Comparison of ENCODE assay signal across 10 cellular contexts in genomic region chr11:116078101-116078561, GRCh38.
DNase-seq lines count a peak whose midpoint lies in the region; ATAC-seq, FAIRE-seq and TF ChIP-seq lines count a peak whose summit lies in the region.
"Had no signal": no experiment of that assay in that cellular context is flagged by ENCODE, and none has a peak within 500 bp of the region (broad histone marks: within the 10 kb centered on the region; RNA-seq: fewer than 3 reads in every experiment).

No MANE protein-coding gene starts in this region.

- peaks cover 22% of the 10 kb centered on the region for H3K27me3 Mint-ChIP-seq in activated naive CD8-positive, alpha-beta T cell treated with anti-CD3 and anti-CD28 coated beads for 36 hours

- no peak for ATAC-seq in HG03565 (IDR thresholded peaks at IDR 0.05; ENCODE audit: unreplicated experiment)

- TF ChIP-seq EP300 in Ishikawa (IDR thresholded peaks at IDR 0.05; ENCODE audit: borderline replicate concordance), result no peak

- H3K36me3 Mint-ChIP-seq in activated naive CD8-positive, alpha-beta T cell treated with anti-CD3 and anti-CD28 coated beads for 36 hours, result no peaks in the 10 kb centered on the region

- no peak overlapping the region for H3K27ac Mint-ChIP-seq in activated naive CD8-positive, alpha-beta T cell treated with anti-CD3 and anti-CD28 coated beads for 36 hours

- H3K9me3 Mint-ChIP-seq in activated naive CD8-positive, alpha-beta T cell treated with anti-CD3 and anti-CD28 coated beads for 36 hours, result peaks cover 3% of the 10 kb centered on the region

- H3K4me3 Mint-ChIP-seq in activated naive CD8-positive, alpha-beta T cell treated with anti-CD3 and anti-CD28 coated beads for 36 hours, result no peak overlapping the region

- peak; percentile 20; the same call in 1 of the 2 replicates for TF ChIP-seq RAD21 in Ishikawa (IDR thresholded peaks at IDR 0.05; ENCODE audit: low read depth)

- DNase-seq in DMS53 (lab: John Stamatoyannopoulos, UW) (peak; percentile 95), RCC 7860 (ENCODE audit: low spot score) (peak; percentile 4), left kidney (ENCODE audit: low read depth, low spot score) (peak; percentile 83), EL (no peak)
- DNase-seq in activated naive CD8-positive, alpha-beta T cell treated with anti-CD3 and anti-CD28 coated beads for 36 hours, result no peak
- DNase-seq in effector CD8-positive, alpha-beta T cell (lab: John Stamatoyannopoulos, UW), result no peak
- DNase-seq: activated naive CD4-positive, alpha-beta T cell treated with anti-CD3 and anti-CD28 coated beads, Interleukin-2, amount 50 U/mL, for 16 hours; T-helper 9 cell had no signal

- H3K4me1 Mint-ChIP-seq in activated naive CD8-positive, alpha-beta T cell treated with anti-CD3 and anti-CD28 coated beads for 36 hours, result no peaks in the 10 kb centered on the region

- no peak for FAIRE-seq in RCC 7860 (lab: Jason Lieb, UNC)

TF ChIP-seq in Ishikawa, 13 proteins besides CTCF, POLR2A, EP300 and RAD21:
- no peak for TF ChIP-seq TEAD4 (IDR thresholded peaks at IDR 0.05)
- TF ChIP-seq FOXM1 (IDR thresholded peaks at IDR 0.05; ENCODE audit: borderline replicate concordance, low read depth), result no peak
- TF ChIP-seq CREB1 (IDR thresholded peaks at IDR 0.05; ENCODE audit: low read depth), result no peak
- TF ChIP-seq TCF12 (IDR thresholded peaks at IDR 0.05; ENCODE audit: low read depth), result no peak
- TF ChIP-seq NFIC (IDR thresholded peaks at IDR 0.05), result no peak
- no peak for TF ChIP-seq YY1 (IDR thresholded peaks at IDR 0.05; ENCODE audit: low read depth)
- no peak for TF ChIP-seq EGR1 (IDR thresholded peaks at IDR 0.05)
- TF ChIP-seq ZBTB7A (IDR thresholded peaks at IDR 0.05; ENCODE audit: low read depth), result no peak
- no peak for TF ChIP-seq CEBPB (IDR thresholded peaks at IDR 0.05)
- TF ChIP-seq, protein P1, sequence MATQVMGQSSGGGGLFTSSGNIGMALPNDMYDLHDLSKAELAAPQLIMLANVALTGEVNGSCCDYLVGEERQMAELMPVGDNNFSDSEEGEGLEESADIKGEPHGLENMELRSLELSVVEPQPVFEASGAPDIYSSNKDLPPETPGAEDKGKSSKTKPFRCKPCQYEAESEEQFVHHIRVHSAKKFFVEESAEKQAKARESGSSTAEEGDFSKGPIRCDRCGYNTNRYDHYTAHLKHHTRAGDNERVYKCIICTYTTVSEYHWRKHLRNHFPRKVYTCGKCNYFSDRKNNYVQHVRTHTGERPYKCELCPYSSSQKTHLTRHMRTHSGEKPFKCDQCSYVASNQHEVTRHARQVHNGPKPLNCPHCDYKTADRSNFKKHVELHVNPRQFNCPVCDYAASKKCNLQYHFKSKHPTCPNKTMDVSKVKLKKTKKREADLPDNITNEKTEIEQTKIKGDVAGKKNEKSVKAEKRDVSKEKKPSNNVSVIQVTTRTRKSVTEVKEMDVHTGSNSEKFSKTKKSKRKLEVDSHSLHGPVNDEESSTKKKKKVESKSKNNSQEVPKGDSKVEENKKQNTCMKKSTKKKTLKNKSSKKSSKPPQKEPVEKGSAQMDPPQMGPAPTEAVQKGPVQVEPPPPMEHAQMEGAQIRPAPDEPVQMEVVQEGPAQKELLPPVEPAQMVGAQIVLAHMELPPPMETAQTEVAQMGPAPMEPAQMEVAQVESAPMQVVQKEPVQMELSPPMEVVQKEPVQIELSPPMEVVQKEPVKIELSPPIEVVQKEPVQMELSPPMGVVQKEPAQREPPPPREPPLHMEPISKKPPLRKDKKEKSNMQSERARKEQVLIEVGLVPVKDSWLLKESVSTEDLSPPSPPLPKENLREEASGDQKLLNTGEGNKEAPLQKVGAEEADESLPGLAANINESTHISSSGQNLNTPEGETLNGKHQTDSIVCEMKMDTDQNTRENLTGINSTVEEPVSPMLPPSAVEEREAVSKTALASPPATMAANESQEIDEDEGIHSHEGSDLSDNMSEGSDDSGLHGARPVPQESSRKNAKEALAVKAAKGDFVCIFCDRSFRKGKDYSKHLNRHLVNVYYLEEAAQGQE (IDR thresholded peaks at IDR 0.05; ENCODE audit: low read depth), result no peak
- TF ChIP-seq, protein P2, sequence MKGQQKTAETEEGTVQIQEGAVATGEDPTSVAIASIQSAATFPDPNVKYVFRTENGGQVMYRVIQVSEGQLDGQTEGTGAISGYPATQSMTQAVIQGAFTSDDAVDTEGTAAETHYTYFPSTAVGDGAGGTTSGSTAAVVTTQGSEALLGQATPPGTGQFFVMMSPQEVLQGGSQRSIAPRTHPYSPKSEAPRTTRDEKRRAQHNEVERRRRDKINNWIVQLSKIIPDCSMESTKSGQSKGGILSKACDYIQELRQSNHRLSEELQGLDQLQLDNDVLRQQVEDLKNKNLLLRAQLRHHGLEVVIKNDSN (IDR thresholded peaks at IDR 0.05), result no peak
- TF ChIP-seq TAF1 (IDR thresholded peaks at IDR 0.05; ENCODE audit: low read depth), result no peak
- TF ChIP-seq, protein P3, sequence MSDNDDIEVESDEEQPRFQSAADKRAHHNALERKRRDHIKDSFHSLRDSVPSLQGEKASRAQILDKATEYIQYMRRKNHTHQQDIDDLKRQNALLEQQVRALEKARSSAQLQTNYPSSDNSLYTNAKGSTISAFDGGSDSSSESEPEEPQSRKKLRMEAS (IDR thresholded peaks at IDR 0.05), result no peak

Comparison
In these comparisons a context has a peak if more than half of its experiments do, and no peak if none do; other contexts are left out.
1. DNase-seq: peak in DMS53 (single experiment), RCC 7860 (single experiment) and left kidney (single experiment); none in EL (single experiment), activated naive CD8-positive, alpha-beta T cell treated with anti-CD3 and anti-CD28 coated beads for 36 hours (single experiment) and effector CD8-positive, alpha-beta T cell (single experiment).